In the genomic region with DNA sequence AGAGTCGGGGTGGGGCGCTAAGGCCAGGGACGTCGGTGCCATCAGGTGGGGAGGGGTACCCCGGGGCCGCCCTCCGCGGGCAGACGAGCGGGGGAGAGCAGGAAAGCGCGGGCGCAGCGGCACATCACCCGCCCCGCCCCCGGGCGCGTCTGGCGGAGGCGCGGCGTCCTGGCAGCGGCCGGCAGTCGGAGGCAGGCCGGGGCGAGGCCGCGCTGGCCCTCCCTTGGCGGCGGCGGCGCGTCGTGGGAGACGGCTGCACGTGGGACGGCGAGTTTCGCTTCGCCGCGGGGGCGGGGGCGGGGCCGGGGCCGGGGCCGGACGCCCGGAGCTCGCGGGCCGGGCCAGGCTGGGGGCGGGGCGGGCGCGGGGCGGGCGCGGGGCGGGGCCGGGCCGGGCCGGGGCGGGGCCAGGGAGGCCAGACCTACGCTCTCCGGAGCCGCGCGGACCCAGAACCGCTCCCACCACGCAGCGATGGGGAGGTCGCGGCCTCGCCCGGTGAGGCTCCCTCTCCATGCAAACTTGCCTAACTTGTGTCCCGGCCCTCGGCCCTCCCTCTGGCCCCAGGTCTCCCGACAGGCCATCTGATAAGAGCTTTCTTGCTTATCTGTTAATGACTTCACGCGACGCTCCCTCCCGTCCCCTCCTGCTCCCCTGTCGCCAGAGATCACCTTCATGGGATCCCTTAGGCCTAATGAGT, we compare ENCODE assay signal across 8 cellular contexts. TPM values are rescaled to one million over a fixed set of nuclear protein-coding genes. Genes with fewer than 3 reads are reported as not detected.
DNase-seq lines count a peak whose midpoint lies in the region; ATAC-seq, FAIRE-seq and TF ChIP-seq lines count a peak whose summit lies in the region.

No MANE protein-coding gene starts in this region.

- H3K27me3 ChIP-seq in pancreas (no peaks in the 10 kb centered on the region), uterus (no peaks in the 10 kb centered on the region)

- ATAC-seq in HG03280 (IDR thresholded peaks at IDR 0.05; ENCODE audit: unreplicated experiment) (peak; percentile 54), pancreas (peak; percentile 77 to 87 (median 86))

- TF ChIP-seq POLR2A in uterus (IDR thresholded peaks at IDR 0.05), result peak in 1 of 2 donors; percentile 26

- H3K27ac ChIP-seq in RWPE1 (peak overlapping the region; percentile 88), pancreas (peak overlapping the region in 2 of 4 donors; percentile 42 to 48), uterus (peak overlapping the region; percentile 8 to 33)

- H3K9me3 ChIP-seq in pancreas, result no peaks in the 10 kb centered on the region
- no peaks in the 10 kb centered on the region for H3K9me3 ChIP-seq in uterus

- TF ChIP-seq CTCF in RWPE1 (conservative IDR thresholded peaks at IDR 0.05; ENCODE audit: low read depth) (no peak), pancreas (IDR thresholded peaks at IDR 0.05) (no peak), uterus (IDR thresholded peaks at IDR 0.05) (no peak)

- H3K4me3 ChIP-seq in pancreas, result peak overlapping the region; percentile 6 to 46 (median 30)
- H3K4me3 ChIP-seq in uterus, result peak overlapping the region; percentile 24 to 40

- H3K36me3 ChIP-seq in pancreas (no peaks in the 10 kb centered on the region), uterus (no peaks in the 10 kb centered on the region)

- DNase-seq in NCI-H2171 treated with DMSO at 0.1 percent for 48 hours (lab: John Stamatoyannopoulos, UW) (peak; percentile 27), NCI-H2171 (lab: John Stamatoyannopoulos, UW) (no peak), RWPE1 (ENCODE audit: low spot score) (peak; percentile 75), head of caudate nucleus (peak in 36 of 42 donors; percentile 7 to 79 (median 44)), pancreas (peak; percentile 47 to 82 (median 71)), uterus (peak; percentile 58 to 72)
- DNase-seq in activated naive CD4-positive, alpha-beta T cell treated with anti-CD3 and anti-CD28 coated beads, Interleukin-2, amount 50 U/mL, for 16 hours, result peak; percentile 58

- H3K4me1 ChIP-seq in pancreas, result peaks cover 0 to 6% (median 4%) of the 10 kb centered on the region in 3 donors
- H3K4me1 ChIP-seq in uterus, result peaks cover 5 to 7% of the 10 kb centered on the region in 2 donors

- CTCF ChIA-PET in RWPE1 (lab: Yijun Ruan, JAX), result interaction anchor here (0.6 to 2.2 kb wide), 2 partner anchors 12 to 33 kb away, joined by 4 to 17 read pairs; a partner anchor contains a TSS

- POLR2A ChIA-PET in RWPE1 (lab: Yijun Ruan, JAX; ENCODE audit: low non-redundant PET), result interaction anchor here (0.8 kb wide), 1 partner anchor 28 kb away, joined by 3 read pairs; no protein-coding TSS in a partner anchor

- intact Hi-C loops in head of caudate nucleus (cut with DNase I), result loop anchor here (5.0 kb wide), 1 partner anchor 46 kb away; no protein-coding TSS in a partner anchor
- intact Hi-C loops in pancreas (cut with DNase I), result loop anchor here in 1 of 3 donors (10.0 kb wide), 1 partner anchor 49 kb away; a partner anchor contains a TSS
- intact Hi-C loops in uterus (cut with DNase I; ENCODE audit: low total_unique reads), result loop anchor here (10.0 kb wide), 1 partner anchor 49 kb away; a partner anchor contains a TSS

- no peak for FAIRE-seq in pancreas (lab: Jason Lieb, UNC)

- WGBS in pancreas, 2 donors, result 0 to 1% methylated on average over 21 to 86 of the region's 86 CpGs

RNA-seq across cellular contexts. Expression of a gene that starts 12.5 kb away (rescaled TPM):
- total RNA-seq in pancreas, result 10 to 100 TPM in 5 of 6 donors, 1 to 10 TPM in 1; 9.1 to 20.3 (median 11.4) TPM
- 10 to 100 TPM; 13.7 to 15.3 TPM for polyA plus RNA-seq in pancreas
- total RNA-seq in uterus, result 10 to 100 TPM; 11.2 to 27.6 (median 16.1) TPM

RNA-seq across cellular contexts. Expression of a gene that starts 53.5 kb away (rescaled TPM):
- total RNA-seq in pancreas (10 to 100 TPM in 1 of 6 donors, 1 to 10 TPM in 5; 5.6 to 11.2 (median 6.9) TPM), uterus (10 to 100 TPM in 2 of 4 donors, 1 to 10 TPM in 1, under 1 TPM in 1; 0.88 to 15.3 (median 6.1) TPM)
- 1 to 10 TPM; 7.2 to 7.7 TPM for polyA plus RNA-seq in pancreas
